ENCODE assay signal across 15 cellular contexts in the genomic region with DNA sequence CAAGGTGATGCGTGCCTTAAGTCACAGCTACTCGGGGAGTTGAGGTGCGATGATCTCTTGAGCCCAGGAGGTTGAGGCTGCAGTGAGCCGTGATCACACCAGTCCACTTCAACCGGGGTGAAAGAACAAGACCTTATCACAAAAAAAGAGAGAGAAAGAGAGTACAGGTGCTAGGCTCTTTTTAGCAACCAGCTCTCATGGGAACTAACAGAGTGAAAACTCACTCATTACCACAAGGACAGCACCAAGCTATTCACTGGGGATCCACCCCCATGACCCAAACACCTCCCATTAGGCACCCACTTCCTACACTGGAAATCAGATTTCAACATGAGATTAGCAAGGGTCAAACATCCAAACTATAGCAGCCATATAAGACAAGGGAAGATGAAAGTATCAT.
DNase-seq lines count a peak whose midpoint lies in the region; ATAC-seq and TF ChIP-seq lines count a peak whose summit lies in the region.
"Had no signal": no experiment of that assay in that cellular context is flagged by ENCODE, and none has a peak within 500 bp of the region (broad histone marks: within the 10 kb centered on the region; RNA-seq: fewer than 3 reads in every experiment).

No MANE protein-coding gene starts in this region.

- no peaks in the 10 kb centered on the region for H3K27me3 Mint-ChIP-seq in activated T-cell treated with anti-CD3 and anti-CD28 coated beads, Interleukin-2, amount 50 U/mL, for 4 hours (ENCODE audit: low read depth)

- no peaks in the 10 kb centered on the region for H3K4me1 Mint-ChIP-seq in activated T-cell treated with anti-CD3 and anti-CD28 coated beads, Interleukin-2, amount 50 U/mL, for 4 hours (ENCODE audit: low read depth)
- H3K4me1 Mint-ChIP-seq: brain had no signal

- no peaks in the 10 kb centered on the region for H3K9me3 Mint-ChIP-seq in activated T-cell treated with anti-CD3 and anti-CD28 coated beads, Interleukin-2, amount 50 U/mL, for 4 hours

- H3K36me3 Mint-ChIP-seq in activated T-cell treated with anti-CD3 and anti-CD28 coated beads, Interleukin-2, amount 50 U/mL, for 4 hours (ENCODE audit: insufficient read depth), result no peaks in the 10 kb centered on the region
- H3K36me3 Mint-ChIP-seq: brain had no signal

- H3K4me3 ChIP-seq in GM12865 (ENCODE audit: low read depth, low read length), result no peak overlapping the region
- H3K4me3 ChIP-seq: transverse colon had no signal

- ATAC-seq in GM19351 (IDR thresholded peaks at IDR 0.05; ENCODE audit: unreplicated experiment) (peak; percentile 79), HG02610 (IDR thresholded peaks at IDR 0.05; ENCODE audit: unreplicated experiment) (peak; percentile 88), HG03175 (IDR thresholded peaks at IDR 0.05; ENCODE audit: unreplicated experiment) (peak; percentile 76)
- ATAC-seq in activated T-cell treated with anti-CD3 and anti-CD28 coated beads, Interleukin-2, amount 50 U/mL, for 4 hours, result no peak
- ATAC-seq: left ventricle myocardium superior had no signal

- TF ChIP-seq CTCF in GM12865 (IDR thresholded peaks at IDR 0.05; ENCODE audit: insufficient read depth, low read depth, low read length, missing control alignments), result no peak

- DNase-seq in GM12865 (ENCODE audit: low read depth) (peak; percentile 79), iPS-NIHi11 (ENCODE audit: low spot score) (no peak), germinal center (ENCODE audit: low spot score) (no peak), islet precursor cell (no peak)
- DNase-seq in activated T-cell treated with anti-CD3 and anti-CD28 coated beads, Interleukin-2, amount 50 U/mL, for 4 hours, result no peak
- DNase-seq: activated CD4-positive, alpha-beta T cell treated with anti-CD3 and anti-CD28 coated beads for 4 hours; head of caudate nucleus; left ventricle myocardium superior; NCI-H2107; small intestine; transverse colon had no signal

- H3K4me3 Mint-ChIP-seq in activated T-cell treated with anti-CD3 and anti-CD28 coated beads, Interleukin-2, amount 50 U/mL, for 4 hours, result no peak overlapping the region
- H3K4me3 Mint-ChIP-seq: brain had no signal

Comparison
In these comparisons a context has a peak if more than half of its experiments do, and no peak if none do; other contexts are left out.
1. ATAC-seq: peak in GM19351 (single experiment), HG02610 (single experiment) and HG03175 (single experiment); none in activated T-cell treated with anti-CD3 and anti-CD28 coated beads, Interleukin-2, amount 50 U/mL, for 4 hours (0 of 2).